ENCODE assay signal across 27 cellular contexts in genomic region chr2:184577056-184577455, GRCh38.
"Had no signal": no experiment of that assay in that cellular context is flagged by ENCODE, and none has a peak within 500 bp of the region (broad histone marks: within the 10 kb centered on the region; RNA-seq: fewer than 3 reads in every experiment).

No MANE protein-coding gene starts in this region.

- H3K4me1 ChIP-seq: stomach, testis, thyroid gland, tibial artery, tibial nerve, transverse colon, upper lobe of left lung, upper lobe of right lung, uterus, vagina had no signal

- DNase-seq: stimulated activated CD4-positive, alpha-beta T cell treated with anti-CD3 and anti-CD28 coated beads, Interleukin-2, amount 100 ng/mL, for 48 hours; stimulated activated CD4-positive, alpha-beta T cell treated with anti-CD3 and anti-CD28 coated beads, Interleukin-4, amount 100 ng/mL, for 1 hour; stimulated activated CD4-positive, alpha-beta T cell treated with anti-CD3 and anti-CD28 coated beads, Interleukin-4, amount 100 ng/mL, for 24 hours; stimulated activated CD4-positive, alpha-beta T cell treated with anti-CD3 and anti-CD28 coated beads, Interleukin-4, amount 100 ng/mL, for 4 hours; stimulated activated CD8-positive, alpha-beta memory T cell treated with anti-CD3 and anti-CD28 coated beads, Interleukin-4, amount 100 ng/mL, for 48 hours; stimulated activated naive B cell treated with anti-CD40 and anti-IgM and Interleukin-4, amounts not matched to agents 10 μg/mL and 1 μg/mL and 100 μg/mL, for 72 hours; stimulated activated naive CD4-positive, alpha-beta T cell; stimulated activated naive CD4-positive, alpha-beta T cell treated with Interleukin-2 at 50 U/mL for 16 hours; stimulated activated naive CD8-positive, alpha-beta T cell treated with anti-CD3 and anti-CD28 coated beads, Interleukin-15, amount 100 ng/mL, for 72 hours; stimulated activated naive CD8-positive, alpha-beta T cell treated with anti-CD3 and anti-CD28 coated beads, Interleukin-15, Interleukin-2, amounts not matched to agents 100 U/mL and 50 U/mL, for 24 hours; stomach; substantia nigra; testis; thyroid gland; tibial artery; transverse colon; trophoblast cell; upper lobe of left lung; upper lobe of right lung; uterus had no signal

- H3K27me3 ChIP-seq: stomach, testis, thyroid gland, tibial artery, tibial nerve, transverse colon, upper lobe of left lung, upper lobe of right lung, uterus, vagina had no signal

- H3K36me3 Mint-ChIP-seq: stimulated activated effector memory CD8-positive, alpha-beta T cell treated with anti-CD3 and anti-CD28 coated beads, Interleukin-12 subunit alpha, Interleukin-12 subunit beta, amount 100 ng/mL, for 72 hours; stimulated activated memory B cell treated with anti-CD40 and anti-IgM and Interleukin-4, amounts not matched to agents 10 μg/mL and 1 μg/mL and 100 μg/mL, for 72 hours; stimulated activated naive B cell treated with anti-CD40 and anti-IgM and Interleukin-4, amounts not matched to agents 10 μg/mL and 1 μg/mL and 100 μg/mL, for 72 hours; type B pancreatic cell had no signal

- H3K27ac Mint-ChIP-seq: stimulated activated effector memory CD8-positive, alpha-beta T cell treated with anti-CD3 and anti-CD28 coated beads, Interleukin-12 subunit alpha, Interleukin-12 subunit beta, amount 100 ng/mL, for 72 hours; stimulated activated memory B cell treated with anti-CD40 and anti-IgM and Interleukin-4, amounts not matched to agents 10 μg/mL and 1 μg/mL and 100 μg/mL, for 72 hours; stimulated activated naive B cell treated with anti-CD40 and anti-IgM and Interleukin-4, amounts not matched to agents 10 μg/mL and 1 μg/mL and 100 μg/mL, for 72 hours; stimulated activated naive CD8-positive, alpha-beta T cell treated with anti-CD3 and anti-CD28 coated beads, Interleukin-15, amount 100 ng/mL, for 72 hours; stimulated activated naive CD8-positive, alpha-beta T cell treated with anti-CD3 and anti-CD28 coated beads, Interleukin-15, Interleukin-2, amounts not matched to agents 100 ng/mL and 50 ng/mL, for 24 hours; type B pancreatic cell had no signal

- ATAC-seq: stimulated activated effector memory CD8-positive, alpha-beta T cell treated with anti-CD3 and anti-CD28 coated beads, Interleukin-12 subunit alpha, Interleukin-12 subunit beta, amount 100 ng/mL, for 72 hours; stimulated activated memory B cell treated with anti-CD40 and anti-IgM and Interleukin-4, amounts not matched to agents 10 μg/mL and 1 μg/mL and 100 μg/mL, for 72 hours; stimulated activated naive B cell treated with anti-CD40 and anti-IgM and Interleukin-4, amounts not matched to agents 10 μg/mL and 1 μg/mL and 100 μg/mL, for 72 hours; stimulated activated naive CD8-positive, alpha-beta T cell treated with anti-CD3 and anti-CD28 coated beads, Interleukin-15, amount 100 ng/mL, for 72 hours; stimulated activated naive CD8-positive, alpha-beta T cell treated with anti-CD3 and anti-CD28 coated beads, Interleukin-15, Interleukin-2, amounts not matched to agents 100 U/mL and 50 U/mL, for 24 hours had no signal

- H3K9me3 ChIP-seq: stomach, testis, thoracic aorta, thyroid gland, tibial artery, tibial nerve, transverse colon, upper lobe of left lung, upper lobe of right lung, uterus, vagina had no signal

- H3K27me3 Mint-ChIP-seq: stimulated activated memory B cell treated with anti-CD40 and anti-IgM and Interleukin-4, amounts not matched to agents 10 μg/mL and 1 μg/mL and 100 μg/mL, for 72 hours; stimulated activated naive B cell treated with anti-CD40 and anti-IgM and Interleukin-4, amounts not matched to agents 10 μg/mL and 1 μg/mL and 100 μg/mL, for 72 hours; stimulated activated naive CD8-positive, alpha-beta T cell treated with anti-CD3 and anti-CD28 coated beads, Interleukin-15, amount 100 ng/mL, for 72 hours; stimulated activated naive CD8-positive, alpha-beta T cell treated with anti-CD3 and anti-CD28 coated beads, Interleukin-15, Interleukin-2, amounts not matched to agents 100 ng/mL and 50 ng/mL, for 24 hours; type B pancreatic cell had no signal

- H3K36me3 ChIP-seq: stomach, thoracic aorta, thyroid gland, tibial artery, tibial nerve, transverse colon, upper lobe of left lung, upper lobe of right lung, uterus, vagina had no signal

- H3K9me3 Mint-ChIP-seq: stimulated activated memory B cell treated with anti-CD40 and anti-IgM and Interleukin-4, amounts not matched to agents 10 μg/mL and 1 μg/mL and 100 μg/mL, for 72 hours; type B pancreatic cell had no signal

- H3K4me3 ChIP-seq: stomach, testis, thoracic aorta, thyroid gland, tibial artery, tibial nerve, transverse colon, upper lobe of left lung, upper lobe of right lung, uterus, vagina had no signal

- H3K4me3 Mint-ChIP-seq: stimulated activated effector memory CD8-positive, alpha-beta T cell treated with anti-CD3 and anti-CD28 coated beads, Interleukin-12 subunit alpha, Interleukin-12 subunit beta, amount 100 ng/mL, for 72 hours; stimulated activated memory B cell treated with anti-CD40 and anti-IgM and Interleukin-4, amounts not matched to agents 10 μg/mL and 1 μg/mL and 100 μg/mL, for 72 hours; stimulated activated naive B cell treated with anti-CD40 and anti-IgM and Interleukin-4, amounts not matched to agents 10 μg/mL and 1 μg/mL and 100 μg/mL, for 72 hours; stimulated activated naive CD8-positive, alpha-beta T cell treated with anti-CD3 and anti-CD28 coated beads, Interleukin-15, amount 100 ng/mL, for 72 hours; stimulated activated naive CD8-positive, alpha-beta T cell treated with anti-CD3 and anti-CD28 coated beads, Interleukin-15, Interleukin-2, amounts not matched to agents 100 ng/mL and 50 ng/mL, for 24 hours; type B pancreatic cell had no signal

- H3K4me1 Mint-ChIP-seq: stimulated activated effector memory CD8-positive, alpha-beta T cell treated with anti-CD3 and anti-CD28 coated beads, Interleukin-12 subunit alpha, Interleukin-12 subunit beta, amount 100 ng/mL, for 72 hours; stimulated activated memory B cell treated with anti-CD40 and anti-IgM and Interleukin-4, amounts not matched to agents 10 μg/mL and 1 μg/mL and 100 μg/mL, for 72 hours; stimulated activated naive B cell treated with anti-CD40 and anti-IgM and Interleukin-4, amounts not matched to agents 10 μg/mL and 1 μg/mL and 100 μg/mL, for 72 hours; stimulated activated naive CD8-positive, alpha-beta T cell treated with anti-CD3 and anti-CD28 coated beads, Interleukin-15, amount 100 ng/mL, for 72 hours had no signal

- H3K27ac ChIP-seq: stomach, testis, thoracic aorta, thyroid gland, tibial artery, tibial nerve, transverse colon, upper lobe of left lung, upper lobe of right lung, uterus, vagina had no signal
